Comparison of ENCODE assay signal across 2 cellular contexts in the genomic region with DNA sequence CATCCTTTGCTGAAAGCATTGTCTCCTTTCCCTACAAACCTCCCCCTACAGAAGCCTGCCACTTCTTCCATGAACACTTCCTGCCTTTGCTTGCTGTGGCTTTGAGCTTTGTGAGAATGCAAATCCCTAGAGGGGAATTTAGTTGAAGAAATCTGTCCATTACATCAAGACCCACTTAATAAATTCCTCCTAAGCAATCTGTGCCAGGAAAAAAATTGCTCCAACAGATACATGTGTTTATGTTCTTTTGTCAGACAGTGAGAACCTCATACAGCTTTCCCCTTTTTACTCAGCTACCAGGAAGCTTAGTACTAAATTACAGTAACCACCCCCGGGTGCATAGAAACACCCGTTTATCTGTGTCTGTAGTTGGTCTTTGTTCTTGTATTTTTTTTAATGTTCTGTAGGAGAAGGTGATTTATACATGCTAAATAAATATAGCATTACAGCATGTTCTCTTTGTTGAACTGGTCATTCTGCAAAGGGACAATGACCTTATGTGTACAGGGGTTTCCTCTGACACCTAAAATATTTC.
A peak's percentile ranks its signal among the peaks of the same experiment; 100 is the strongest.
TF ChIP-seq lines count a peak whose summit lies in the region.

No MANE protein-coding gene starts in this region.

TF ChIP-seq in liver, 16 proteins besides CTCF, POLR2A, EP300 and RAD21 (continued from another document):
- TF ChIP-seq ATF3 (IDR thresholded peaks at IDR 0.05), result no peak
- TF ChIP-seq JUND (IDR thresholded peaks at IDR 0.05), result peak in 1 of 2 donors; percentile 31
- peak; percentile 41 for TF ChIP-seq SP1 (IDR thresholded peaks at IDR 0.05)
- TF ChIP-seq RXRA (IDR thresholded peaks at IDR 0.05), result peak; percentile 76 to 82
- TF ChIP-seq HNF4A (conservative IDR thresholded peaks at IDR 0.05), result peak; percentile 14 to 30

TF ChIP-seq in HepG2, 621 proteins besides CTCF, POLR2A, EP300 and RAD21 (continued from another document):
- TF ChIP-seq, protein P1, sequence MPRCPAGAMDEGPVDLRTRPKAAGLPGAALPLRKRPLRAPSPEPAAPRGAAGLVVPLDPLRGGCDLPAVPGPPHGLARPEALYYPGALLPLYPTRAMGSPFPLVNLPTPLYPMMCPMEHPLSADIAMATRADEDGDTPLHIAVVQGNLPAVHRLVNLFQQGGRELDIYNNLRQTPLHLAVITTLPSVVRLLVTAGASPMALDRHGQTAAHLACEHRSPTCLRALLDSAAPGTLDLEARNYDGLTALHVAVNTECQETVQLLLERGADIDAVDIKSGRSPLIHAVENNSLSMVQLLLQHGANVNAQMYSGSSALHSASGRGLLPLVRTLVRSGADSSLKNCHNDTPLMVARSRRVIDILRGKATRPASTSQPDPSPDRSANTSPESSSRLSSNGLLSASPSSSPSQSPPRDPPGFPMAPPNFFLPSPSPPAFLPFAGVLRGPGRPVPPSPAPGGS (CRISPR knock-in tag; IDR thresholded peaks at IDR 0.05), result no peak
